In genomic region chr17:28896491-28896883, GRCh38 we compare ENCODE assay signal across 8 cellular contexts. TPM values are rescaled to one million over a fixed set of nuclear protein-coding genes. Genes with fewer than 3 reads are reported as not detected.
A peak's percentile ranks its signal among the peaks of the same experiment; 100 is the strongest.
DNase-seq lines count a peak whose midpoint lies in the region; ATAC-seq and TF ChIP-seq lines count a peak whose summit lies in the region.

No MANE protein-coding gene starts in this region.

- CTCF ChIA-PET in activated CD4-positive, alpha-beta T cell treated with anti-CD3 and anti-CD28 coated beads for 36 hours (lab: Charles Lee): interaction anchor here (0.6 to 2.1 kb wide), 9 partner anchors 12 to 170 kb away, joined by 3 to 8 read pairs (median 4); partner anchors contain the start of genes FAM222B and PHF12

- H3K27ac ChIP-seq in temporal lobe (ENCODE audit: low read depth, low read length): peak overlapping the region; percentile 81

- no peaks in the 10 kb centered on the region for H3K27me3 ChIP-seq in kidney epithelial cell (ENCODE audit: control insufficient read depth, insufficient read depth, low read length)

- no peak for ATAC-seq in activated CD4-positive, alpha-beta T cell treated with anti-CD3 and anti-CD28 coated beads for 36 hours

- no peak for DNase-seq in activated CD4-positive, alpha-beta T cell treated with anti-CD3 and anti-CD28 coated beads for 36 hours
- DNase-seq in activated CD4-positive, alpha-beta T cell treated with anti-CD3 and anti-CD28 coated beads for 48 hours: no peak
- no peak for DNase-seq in activated naive CD8-positive, alpha-beta T cell treated with anti-CD3 and anti-CD28 coated beads for 36 hours
- DNase-seq in kidney epithelial cell (ENCODE audit: low read depth): no peak
- DNase-seq in central memory CD4-positive, alpha-beta T cell: no peak
- no peak for DNase-seq in DMS53 (lab: John Stamatoyannopoulos, UW)
- no peak for DNase-seq in AG20443 (ENCODE audit: low spot score)

- H3K4me3 ChIP-seq in kidney epithelial cell (ENCODE audit: low read depth, low read length): peak overlapping the region; percentile 85

- peaks cover 34% of the 10 kb centered on the region for H3K36me3 Mint-ChIP-seq in activated CD4-positive, alpha-beta T cell treated with anti-CD3 and anti-CD28 coated beads for 36 hours (ENCODE audit: low read depth)
- peaks cover 47% of the 10 kb centered on the region for H3K36me3 Mint-ChIP-seq in activated naive CD8-positive, alpha-beta T cell treated with anti-CD3 and anti-CD28 coated beads for 36 hours

- no peaks in the 10 kb centered on the region for H3K36me3 ChIP-seq in kidney epithelial cell (ENCODE audit: control insufficient read depth, insufficient read depth, low read length)

- H3K27ac Mint-ChIP-seq in activated CD4-positive, alpha-beta T cell treated with anti-CD3 and anti-CD28 coated beads for 36 hours: peak overlapping the region; percentile 90
- peak overlapping the region; percentile 95 for H3K27ac Mint-ChIP-seq in activated naive CD8-positive, alpha-beta T cell treated with anti-CD3 and anti-CD28 coated beads for 36 hours

- peaks cover 73% of the 10 kb centered on the region for H3K4me1 Mint-ChIP-seq in activated CD4-positive, alpha-beta T cell treated with anti-CD3 and anti-CD28 coated beads for 36 hours
- peaks cover 64% of the 10 kb centered on the region for H3K4me1 Mint-ChIP-seq in activated naive CD8-positive, alpha-beta T cell treated with anti-CD3 and anti-CD28 coated beads for 36 hours

- no peaks in the 10 kb centered on the region for H3K27me3 Mint-ChIP-seq in activated CD4-positive, alpha-beta T cell treated with anti-CD3 and anti-CD28 coated beads for 36 hours
- no peaks in the 10 kb centered on the region for H3K27me3 Mint-ChIP-seq in activated naive CD8-positive, alpha-beta T cell treated with anti-CD3 and anti-CD28 coated beads for 36 hours

- no peak for TF ChIP-seq CTCF in kidney epithelial cell (IDR thresholded peaks at IDR 0.05; ENCODE audit: insufficient read depth, low read length, poor library complexity, severe bottlenecking)

- POLR2A ChIA-PET in activated CD4-positive, alpha-beta T cell treated with anti-CD3 and anti-CD28 coated beads for 36 hours (lab: Charles Lee): interaction anchor here (0.7 kb wide), 1 partner anchor 154 kb away, joined by 3 read pairs; no protein-coding TSS in a partner anchor

- H3K9me3 Mint-ChIP-seq in activated CD4-positive, alpha-beta T cell treated with anti-CD3 and anti-CD28 coated beads for 36 hours (ENCODE audit: low read depth): no peaks in the 10 kb centered on the region
- H3K9me3 Mint-ChIP-seq in activated naive CD8-positive, alpha-beta T cell treated with anti-CD3 and anti-CD28 coated beads for 36 hours: no peaks in the 10 kb centered on the region

- intact Hi-C loops in activated CD4-positive, alpha-beta T cell treated with anti-CD3 and anti-CD28 coated beads for 36 hours (cut with DNase I, micrococcal nuclease): loop anchor here in 1 of 2 experiments (2.0 kb wide), 2 partner anchors 42 to 134 kb away; partner anchors contain the start of gene ERAL1

- H3K4me3 Mint-ChIP-seq in activated CD4-positive, alpha-beta T cell treated with anti-CD3 and anti-CD28 coated beads for 36 hours: peak overlapping the region; percentile 93
- peak overlapping the region; percentile 94 for H3K4me3 Mint-ChIP-seq in activated naive CD8-positive, alpha-beta T cell treated with anti-CD3 and anti-CD28 coated beads for 36 hours

RNA-seq across cellular contexts. Expression of gene FLOT2, which starts 1.0 kb away (rescaled TPM):
- total RNA-seq in activated CD4-positive, alpha-beta T cell treated with anti-CD3 and anti-CD28 coated beads for 36 hours: 10 to 100 TPM; 81.3 to 88.4 TPM
- total RNA-seq in activated naive CD8-positive, alpha-beta T cell treated with anti-CD3 and anti-CD28 coated beads for 36 hours: 10 to 100 TPM; 56.2 to 65.2 TPM
- total RNA-seq in kidney epithelial cell: 55.5 and 69.1 TPM in 2 replicates
- 27.0 TPM for total RNA-seq in temporal lobe

RNA-seq across cellular contexts. Expression of gene DHRS13, which starts 6.4 kb away (rescaled TPM):
- 10 to 100 TPM; 23.3 to 29.5 TPM for total RNA-seq in activated CD4-positive, alpha-beta T cell treated with anti-CD3 and anti-CD28 coated beads for 36 hours
- total RNA-seq in activated naive CD8-positive, alpha-beta T cell treated with anti-CD3 and anti-CD28 coated beads for 36 hours: 10 to 100 TPM; 31.8 to 34.1 TPM
- total RNA-seq in kidney epithelial cell (12.2 and 12.7 TPM in 2 replicates), temporal lobe (20.4 TPM)

RNA-seq across cellular contexts. Expression of gene ERAL1, which starts 41.7 kb away (rescaled TPM):
- total RNA-seq in activated CD4-positive, alpha-beta T cell treated with anti-CD3 and anti-CD28 coated beads for 36 hours: 10 to 100 TPM; 51.5 to 74.8 TPM
- total RNA-seq in activated naive CD8-positive, alpha-beta T cell treated with anti-CD3 and anti-CD28 coated beads for 36 hours: 10 to 100 TPM; 77.6 to 80.4 TPM
- 54.9 and 74.1 TPM in 2 replicates for total RNA-seq in kidney epithelial cell
- total RNA-seq in temporal lobe: 24.6 TPM

RNA-seq across cellular contexts. Expression of gene FAM222B, which starts 53.9 kb away (rescaled TPM):
- total RNA-seq in activated CD4-positive, alpha-beta T cell treated with anti-CD3 and anti-CD28 coated beads for 36 hours: 10 to 100 TPM; 16.8 to 20.8 TPM
- 10 to 100 TPM; 13.9 to 14.2 TPM for total RNA-seq in activated naive CD8-positive, alpha-beta T cell treated with anti-CD3 and anti-CD28 coated beads for 36 hours
- total RNA-seq in kidney epithelial cell: 24.3 and 37.7 TPM in 2 replicates
- total RNA-seq in temporal lobe: 3.4 TPM

RNA-seq across cellular contexts. Expression of gene PHF12, which starts 54.8 kb away (rescaled TPM):
- total RNA-seq in activated CD4-positive, alpha-beta T cell treated with anti-CD3 and anti-CD28 coated beads for 36 hours: 10 to 100 TPM; 48.6 to 52.3 TPM
- 10 to 100 TPM; 41.4 to 45.7 TPM for total RNA-seq in activated naive CD8-positive, alpha-beta T cell treated with anti-CD3 and anti-CD28 coated beads for 36 hours
- total RNA-seq in kidney epithelial cell: 19.6 and 30.8 TPM in 2 replicates
- total RNA-seq in temporal lobe: 29.3 TPM
